In genomic region chr19:58326501-58326913, GRCh38 we compare ENCODE assay signal across 6 cellular contexts. TPM values are rescaled to one million over a fixed set of nuclear protein-coding genes. Genes with fewer than 3 reads are reported as not detected.
DNase-seq lines count a peak whose midpoint lies in the region; ATAC-seq and TF ChIP-seq lines count a peak whose summit lies in the region.

No MANE protein-coding gene starts in this region.

- intact Hi-C loops in esophagus squamous epithelium (cut with DNase I) = no loop called here
- intact Hi-C loops in spleen (cut with DNase I; ENCODE audit: low total_unique reads) = no loop called here

- H3K9me3 ChIP-seq in MG63 (peaks cover 2% of the 10 kb centered on the region; the same call in 1 of the 2 replicates), esophagus squamous epithelium (no peaks in the 10 kb centered on the region), spleen (no peaks in the 10 kb centered on the region)

- H3K4me3 ChIP-seq in MG63 (peak overlapping the region; percentile 89), esophagus squamous epithelium (peak overlapping the region; percentile 64 to 96 (median 82)), spleen (peak overlapping the region; percentile 76 to 97 (median 80))

- H3K27me3 ChIP-seq in MG63 = no peaks in the 10 kb centered on the region
- H3K27me3 ChIP-seq in esophagus squamous epithelium = no peaks in the 10 kb centered on the region
- H3K27me3 ChIP-seq in spleen (replicated peaks in 1 of 7) = no peaks in the 10 kb centered on the region

- H3K4me1 ChIP-seq in esophagus squamous epithelium = peaks cover 15 to 38% (median 21%) of the 10 kb centered on the region in 3 donors
- peaks cover 15 to 40% (median 29%) of the 10 kb centered on the region in 6 donors for H3K4me1 ChIP-seq in spleen

- WGBS in esophagus squamous epithelium, 2 donors = 5 to 6% methylated on average over 9 of the region's 9 CpGs
- 5 to 9% (median 7%) methylated on average over 9 of the region's 9 CpGs for WGBS in spleen, 5 donors

- H3K36me3 ChIP-seq in MG63 (peaks cover 20% of the 10 kb centered on the region), esophagus squamous epithelium (peaks cover 0 to 7% (median 0%) of the 10 kb centered on the region in 3 donors), spleen (peaks cover 0 to 15% (median 0%) of the 10 kb centered on the region in 6 donors)

- ATAC-seq in HG02970 (IDR thresholded peaks at IDR 0.05; ENCODE audit: low FRiP score, unreplicated experiment) = no peak

- TF ChIP-seq CTCF in esophagus squamous epithelium (IDR thresholded peaks at IDR 0.05) (no peak), spleen (IDR thresholded peaks at IDR 0.05 in 8 of 11, conservative IDR thresholded peaks at IDR 0.05 in 3 of 11) (no peak)

- TF ChIP-seq POLR2A in esophagus squamous epithelium (IDR thresholded peaks at IDR 0.05) (no peak), spleen (IDR thresholded peaks at IDR 0.05) (no peak)

- in situ Hi-C loops in G401 (cut with HindIII; ENCODE audit: low sequenced_read_pairs) = no loop called here

- no peak for DNase-seq in MG63
- no peak for DNase-seq in esophagus squamous epithelium (lab: John Stamatoyannopoulos, UW)
- DNase-seq in spleen = no peak
- DNase-seq in G401 (ENCODE audit: low spot score) = no peak
- no peak for DNase-seq in midbrain (lab: John Stamatoyannopoulos, UW)

- H3K27ac ChIP-seq in esophagus squamous epithelium (peak overlapping the region; percentile 85 to 98 (median 94)), spleen (peak overlapping the region; percentile 88 to 94 (median 90))

RNA-seq across cellular contexts. Expression of gene ZSCAN22, which starts 0.3 kb away (rescaled TPM):
- total RNA-seq in MG63 (2014; rRNA removed; shearing (Covaris generic); ENCODE audit: low replicate concordance) = 0.12 and 2.5 TPM in 2 replicates
- 1 to 10 TPM; 2.2 to 3.2 (median 2.9) TPM for total RNA-seq in esophagus squamous epithelium
- 1 to 10 TPM; 2.7 to 3.9 (median 3.0) TPM for total RNA-seq in spleen
- polyA plus RNA-seq in spleen = under 1 TPM; 0.48 to 0.86 (median 0.55) TPM
- 2.9 and 3.7 TPM in 2 replicates for total RNA-seq in G401 (2014; rRNA removed; shearing (Covaris generic))

RNA-seq across cellular contexts. Expression of gene ERVK3-1, which starts 21.3 kb away (rescaled TPM):
- 26.0 and 32.0 TPM in 2 replicates for total RNA-seq in MG63 (2014; rRNA removed; shearing (Covaris generic); ENCODE audit: low replicate concordance)
- total RNA-seq in esophagus squamous epithelium = 10 to 100 TPM; 24.7 to 42.0 (median 38.0) TPM
- 10 to 100 TPM; 35.0 to 62.5 (median 44.7) TPM for total RNA-seq in spleen
- polyA plus RNA-seq in spleen = 10 to 100 TPM; 34.0 to 48.8 (median 39.1) TPM
- total RNA-seq in G401 (2014; rRNA removed; shearing (Covaris generic)) = 22.0 and 23.4 TPM in 2 replicates

RNA-seq across cellular contexts. Expression of gene A1BG, which starts 26.8 kb away (rescaled TPM):
- 29.0 TPM in 1 of 2 replicates, not detected in the other for total RNA-seq in MG63 (2014; rRNA removed; shearing (Covaris generic); ENCODE audit: low replicate concordance)
- total RNA-seq in esophagus squamous epithelium (10 to 100 TPM in 2 of 4 donors, 1 to 10 TPM in 1, not detected in 1; 1.1 to 25.1 (median 13.9) TPM), spleen (10 to 100 TPM; 10.8 to 49.9 (median 14.2) TPM)
- polyA plus RNA-seq in spleen = 10 to 100 TPM; 39.4 to 76.5 (median 73.8) TPM
- 64.2 and 80.3 TPM in 2 replicates for total RNA-seq in G401 (2014; rRNA removed; shearing (Covaris generic))

RNA-seq across cellular contexts. Expression of gene ZNF497, which starts 36.0 kb away (rescaled TPM):
- total RNA-seq in MG63 (2014; rRNA removed; shearing (Covaris generic); ENCODE audit: low replicate concordance) = 3.0 and 3.2 TPM in 2 replicates
- total RNA-seq in esophagus squamous epithelium (1 to 10 TPM in 3 of 4 donors, under 1 TPM in 1; 0.87 to 1.9 (median 1.4) TPM), spleen (1 to 10 TPM in 5 of 7 donors, under 1 TPM in 2; 0.44 to 3.0 (median 1.3) TPM)
- polyA plus RNA-seq in spleen = under 1 TPM; 0.59 to 0.74 (median 0.61) TPM
- 1.2 and 4.7 TPM in 2 replicates for total RNA-seq in G401 (2014; rRNA removed; shearing (Covaris generic))

RNA-seq across cellular contexts. Expression of gene ZNF8, which starts 47.8 kb away (rescaled TPM):
- total RNA-seq in MG63 (2014; rRNA removed; shearing (Covaris generic); ENCODE audit: low replicate concordance) = 1.5 and 3.0 TPM in 2 replicates
- total RNA-seq in esophagus squamous epithelium (1 to 10 TPM; 3.5 to 6.7 (median 4.2) TPM), spleen (10 to 100 TPM in 2 of 7 donors, 1 to 10 TPM in 5; 6.6 to 10.7 (median 8.5) TPM)
- polyA plus RNA-seq in spleen = 1 to 10 TPM in 1 of 3 donors, under 1 TPM in 2; 0.91 to 1.8 (median 0.91) TPM
- 5.2 and 6.5 TPM in 2 replicates for total RNA-seq in G401 (2014; rRNA removed; shearing (Covaris generic))
